In the genomic region with DNA sequence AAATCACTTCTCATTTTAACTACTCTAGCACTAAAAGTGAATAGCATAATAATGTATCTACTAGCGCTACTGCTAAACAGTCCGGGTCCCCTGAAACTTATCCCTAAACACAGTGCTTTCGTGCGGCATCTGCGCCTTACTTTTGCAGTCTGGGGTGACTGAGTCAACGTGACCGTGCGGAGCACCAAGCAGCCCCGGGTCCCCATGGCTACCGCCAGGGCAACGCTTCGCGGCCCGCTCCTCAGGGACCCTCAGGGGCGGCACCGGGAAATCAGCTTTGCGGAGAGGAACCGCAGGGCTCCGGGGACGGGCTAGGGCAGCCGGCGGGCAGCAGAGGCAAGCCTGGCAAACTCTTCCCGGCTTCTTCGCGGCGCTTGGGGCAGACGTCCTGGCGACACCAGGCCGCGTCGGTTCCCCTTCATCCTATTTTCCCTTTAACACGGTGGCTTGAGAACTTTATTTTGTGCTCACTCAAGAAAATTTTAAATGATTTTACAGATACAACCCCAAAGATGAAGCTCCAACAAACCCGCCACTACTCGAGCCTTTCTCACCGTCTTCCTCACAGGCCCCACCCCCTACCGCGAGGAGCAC, we compare ENCODE assay signal across 8 cellular contexts. TPM values are rescaled to one million over a fixed set of nuclear protein-coding genes. Genes with fewer than 3 reads are reported as not detected.
DNase-seq lines count a peak whose midpoint lies in the region; TF ChIP-seq lines count a peak whose summit lies in the region.

No MANE protein-coding gene starts in this region.

- in situ Hi-C loops in GM13977 (cut with MboI; ENCODE audit: low pct_unique_long_range_greater_than_20kb, low sequenced_read_pairs, unreplicated experiment): no loop called here

- no peaks in the 10 kb centered on the region for H3K36me3 Mint-ChIP-seq in HFFc6 (ENCODE audit: low read depth)
- peaks cover 5% of the 10 kb centered on the region for H3K36me3 Mint-ChIP-seq in activated CD4-positive, alpha-beta T cell treated with anti-CD3 and anti-CD28 coated beads, Interleukin-2, amount 10 ng/mL, durations not matched to agents 24 days and 14 days (ENCODE audit: low read depth)

- H3K4me1 Mint-ChIP-seq in HFFc6 (ENCODE audit: low read depth): peaks cover 29% of the 10 kb centered on the region
- peaks cover 24% of the 10 kb centered on the region for H3K4me1 Mint-ChIP-seq in activated CD4-positive, alpha-beta T cell treated with anti-CD3 and anti-CD28 coated beads, Interleukin-2, amount 10 ng/mL, durations not matched to agents 24 days and 14 days

- H3K27ac Mint-ChIP-seq in HFFc6: peak overlapping the region; percentile 94
- H3K27ac Mint-ChIP-seq in activated CD4-positive, alpha-beta T cell treated with anti-CD3 and anti-CD28 coated beads, Interleukin-2, amount 10 ng/mL, durations not matched to agents 24 days and 14 days: peak overlapping the region; percentile 96

- no peaks in the 10 kb centered on the region; the same call in none of the 2 replicates for H3K27me3 Mint-ChIP-seq in HFFc6 (ENCODE audit: insufficient read depth)
- peaks cover 28% of the 10 kb centered on the region for H3K27me3 Mint-ChIP-seq in activated CD4-positive, alpha-beta T cell treated with anti-CD3 and anti-CD28 coated beads, Interleukin-2, amount 10 ng/mL, durations not matched to agents 24 days and 14 days

- no peak for TF ChIP-seq POLR2A in lower leg skin (IDR thresholded peaks at IDR 0.05)

- TF ChIP-seq CTCF in GM13977 (IDR thresholded peaks at IDR 0.05; ENCODE audit: extremely low read depth, insufficient read depth, missing control alignments): no peak
- peak; percentile 16; the same call in 1 of the 2 replicates for TF ChIP-seq CTCF in HFFc6 (IDR thresholded peaks at IDR 0.05)
- no peak for TF ChIP-seq CTCF in lower leg skin (IDR thresholded peaks at IDR 0.05)

- peak overlapping the region; percentile 96 for H3K4me3 Mint-ChIP-seq in HFFc6
- H3K4me3 Mint-ChIP-seq in activated CD4-positive, alpha-beta T cell treated with anti-CD3 and anti-CD28 coated beads, Interleukin-2, amount 10 ng/mL, durations not matched to agents 24 days and 14 days: peak overlapping the region; percentile 98

- H3K4me3 ChIP-seq in lower leg skin (ENCODE audit: low read depth, poor library complexity, severe bottlenecking): peak overlapping the region; percentile 95

- DNase-seq in GM13977 (ENCODE audit: low spot score) (peak; percentile 63), HFFc6 (peak; percentile 36), NCI-H1436 treated with DMSO at 0.1 percent for 48 hours (lab: John Stamatoyannopoulos, UW) (peak; percentile 27), dedifferentiated amniotic fluid mesenchymal stem cell (ENCODE audit: extremely low spot score) (peak; percentile 43), lower leg skin (ENCODE audit: low spot score in 2 of 2) (peak; percentile 35 to 91), MV-4-11 (lab: John Stamatoyannopoulos, UW) (no peak)
- DNase-seq in activated CD4-positive, alpha-beta T cell treated with anti-CD3 and anti-CD28 coated beads, Interleukin-2, amount 10 ng/mL, durations not matched to agents 24 days and 14 days: peak; percentile 85
- peak in 2 of 3 experiments; percentile 22 to 42 for DNase-seq in stimulated activated CD4-positive, alpha-beta T cell treated with anti-CD3 and anti-CD28 coated beads, TNF-alpha, amount 100 ng/mL, for 24 hours (ENCODE audit: low read depth in 3 of 3)

- WGBS in lower leg skin, 2 donors: 0 to 1% methylated on average over 31 to 37 of the region's 37 CpGs

- intact Hi-C loops in activated CD4-positive, alpha-beta T cell treated with anti-CD3 and anti-CD28 coated beads, Interleukin-2, amount 10 ng/mL, durations not matched to agents 24 days and 14 days (cut with micrococcal nuclease): loop anchor here (1.0 to 5.0 kb wide), 8 partner anchors 61 to 1524 kb away; partner anchors contain the start of genes ATR, CHST2, SLC9A9 and TRPC1
- intact Hi-C loops in lower leg skin (cut with DNase I; ENCODE audit: low total_unique reads): no loop called here

- H3K9me3 Mint-ChIP-seq in HFFc6: no peaks in the 10 kb centered on the region
- no peaks in the 10 kb centered on the region for H3K9me3 Mint-ChIP-seq in activated CD4-positive, alpha-beta T cell treated with anti-CD3 and anti-CD28 coated beads, Interleukin-2, amount 10 ng/mL, durations not matched to agents 24 days and 14 days

RNA-seq across cellular contexts. Expression of gene DIPK2A, which starts 0.8 kb away (rescaled TPM):
- 10 to 100 TPM in 1 of 6 experiments, 1 to 10 TPM in 5; 7.0 to 10.5 (median 8.6) TPM for total RNA-seq in HFFc6 (2021; fragmentation: NEBNext Ultra II Directional; extraction: Animal tissue kit (Norgen Biotek cat#: 25700))
- 18.0 and 18.3 TPM in 2 replicates for total RNA-seq in activated CD4-positive, alpha-beta T cell treated with anti-CD3 and anti-CD28 coated beads, Interleukin-2, amount 10 ng/mL, durations not matched to agents 24 days and 14 days
- total RNA-seq in lower leg skin: 10 to 100 TPM; 37.3 to 55.5 (median 42.6) TPM
